23 cellular contexts compared by ENCODE assay signal in genomic region chr6:15322184-15322583, GRCh38.
A peak's percentile ranks its signal among the peaks of the same experiment; 100 is the strongest.
DNase-seq lines count a peak whose midpoint lies in the region; ATAC-seq and TF ChIP-seq lines count a peak whose summit lies in the region.
"Had no signal": no experiment of that assay in that cellular context is flagged by ENCODE, and none has a peak within 500 bp of the region (broad histone marks: within the 10 kb centered on the region; RNA-seq: fewer than 3 reads in every experiment).

No MANE protein-coding gene starts in this region.

- peak overlapping the region; percentile 86 for H3K27ac ChIP-seq in hepatocyte
- H3K27ac ChIP-seq: lower lobe of right lung, neutrophil, tibial artery had no signal

- CTCF ChIA-PET in activated B cell treated with CpG ODN at 0.5 μM for 24 hours (lab: Charles Lee): no interaction called here

- H3K9me3 Mint-ChIP-seq in activated CD4-positive, alpha-beta T cell treated with anti-CD3 and anti-CD28 coated beads, Interleukin-2, amount 10 ng/mL, durations not matched to agents 24 days and 14 days: no peaks in the 10 kb centered on the region
- no peaks in the 10 kb centered on the region for H3K9me3 Mint-ChIP-seq in activated B cell treated with CpG ODN at 0.5 μM for 24 hours
- H3K9me3 Mint-ChIP-seq: stimulated activated naive CD8-positive, alpha-beta T cell treated with anti-CD3 and anti-CD28 coated beads, Interleukin-15, Interleukin-2, amounts not matched to agents 100 ng/mL and 50 ng/mL, for 24 hours had no signal

- H3K36me3 Mint-ChIP-seq in activated CD4-positive, alpha-beta T cell treated with anti-CD3 and anti-CD28 coated beads, Interleukin-2, amount 10 ng/mL, durations not matched to agents 24 days and 14 days (ENCODE audit: low read depth): peaks cover 50% of the 10 kb centered on the region
- H3K36me3 Mint-ChIP-seq in activated B cell treated with CpG ODN at 0.5 μM for 24 hours (ENCODE audit: low read depth): peaks cover 10% of the 10 kb centered on the region

- TF ChIP-seq CTCF in activated B cell treated with CpG ODN at 0.5 μM for 24 hours (IDR thresholded peaks at IDR 0.05): no peak
- TF ChIP-seq CTCF in hepatocyte (IDR thresholded peaks at IDR 0.05; ENCODE audit: poor library complexity): no peak

- no peaks in the 10 kb centered on the region for H3K36me3 ChIP-seq in hepatocyte (replicated peaks; ENCODE audit: insufficient read depth, low read depth)
- H3K36me3 ChIP-seq: lower lobe of right lung, neutrophil, tibial artery had no signal

- no peak for ATAC-seq in activated B cell treated with CpG ODN at 0.5 μM for 24 hours (ENCODE audit: low read depth)
- ATAC-seq in GM21619 (IDR thresholded peaks at IDR 0.05; ENCODE audit: unreplicated experiment): no peak
- no peak for ATAC-seq in GM19467 (IDR thresholded peaks at IDR 0.05; ENCODE audit: unreplicated experiment)
- ATAC-seq: lower lobe of right lung had no signal

- peaks cover 95% of the 10 kb centered on the region for H3K79me2 ChIP-seq in hepatocyte

- H3K4me1 ChIP-seq in hepatocyte (ENCODE audit: insufficient read depth): peaks cover 18% of the 10 kb centered on the region

- no peak for DNase-seq in activated CD4-positive, alpha-beta T cell treated with anti-CD3 and anti-CD28 coated beads, Interleukin-2, amount 10 ng/mL, durations not matched to agents 24 days and 14 days
- no peak for DNase-seq in activated CD4-positive, alpha-beta T cell treated with anti-CD3 and anti-CD28 coated beads, Interleukin-2, amount 50 U/mL, for 4 hours
- DNase-seq in G401 (ENCODE audit: low spot score) (peak; percentile 28), activated B cell treated with CpG ODN at 0.5 μM for 24 hours (no peak), hepatocyte (ENCODE audit: low spot score) (no peak), NCI-H524 (lab: John Stamatoyannopoulos, UW) (no peak)
- DNase-seq: activated CD4-positive, alpha-beta T cell treated with anti-CD3 and anti-CD28 coated beads for 4 hours; activated CD8-positive, alpha-beta memory T cell treated with anti-CD3 and anti-CD28 coated beads, Interleukin-2, amount 50 U/mL, for 48 hours; DMS79 treated with DMSO at 0.1 percent for 48 hours; hypothalamus; KG1; lower lobe of right lung; NCI-H1694; NCI-H2171 treated with DMSO at 0.1 percent for 48 hours; NCI-H526 treated with DMSO at 0.1 percent for 48 hours; SHP77; tibial artery had no signal

- H3K4me3 Mint-ChIP-seq in activated CD4-positive, alpha-beta T cell treated with anti-CD3 and anti-CD28 coated beads, Interleukin-2, amount 10 ng/mL, durations not matched to agents 24 days and 14 days: no peak overlapping the region
- H3K4me3 Mint-ChIP-seq in activated B cell treated with CpG ODN at 0.5 μM for 24 hours: no peak overlapping the region
- H3K4me3 Mint-ChIP-seq: B cell; stimulated activated naive CD8-positive, alpha-beta T cell treated with anti-CD3 and anti-CD28 coated beads, Interleukin-15, Interleukin-2, amounts not matched to agents 100 ng/mL and 50 ng/mL, for 24 hours had no signal

- H3K4me2 ChIP-seq in hepatocyte: no peak overlapping the region

- in situ Hi-C loops in G401 (cut with HindIII; ENCODE audit: low sequenced_read_pairs): no loop called here

- H3K27me3 Mint-ChIP-seq in activated CD4-positive, alpha-beta T cell treated with anti-CD3 and anti-CD28 coated beads, Interleukin-2, amount 10 ng/mL, durations not matched to agents 24 days and 14 days: no peaks in the 10 kb centered on the region
- no peaks in the 10 kb centered on the region for H3K27me3 Mint-ChIP-seq in activated B cell treated with CpG ODN at 0.5 μM for 24 hours
- H3K27me3 Mint-ChIP-seq: B cell; stimulated activated naive CD8-positive, alpha-beta T cell treated with anti-CD3 and anti-CD28 coated beads, Interleukin-15, Interleukin-2, amounts not matched to agents 100 ng/mL and 50 ng/mL, for 24 hours had no signal

- H3K27me3 ChIP-seq in hepatocyte: no peaks in the 10 kb centered on the region
- H3K27me3 ChIP-seq: neutrophil, tibial artery had no signal

- POLR2A ChIA-PET in activated B cell treated with CpG ODN at 0.5 μM for 24 hours (lab: Charles Lee): interaction anchor here (0.6 to 1.2 kb wide), 5 partner anchors 9 to 91 kb away, joined by 3 to 5 read pairs (median 3); no protein-coding TSS in a partner anchor

- 95% methylated on average over 1 of the region's 1 CpG for WGBS in hepatocyte (ENCODE audit: low lambda C conversion rate, missing lambda C conversion rate)

- H3K9me3 ChIP-seq in hepatocyte (ENCODE audit: low read depth): no peaks in the 10 kb centered on the region
- H3K9me3 ChIP-seq: lower lobe of right lung, neutrophil, tibial artery had no signal

- intact Hi-C loops in activated CD4-positive, alpha-beta T cell treated with anti-CD3 and anti-CD28 coated beads, Interleukin-2, amount 10 ng/mL, durations not matched to agents 24 days and 14 days (cut with micrococcal nuclease): no loop called here
- intact Hi-C loops in activated B cell treated with CpG ODN at 0.5 μM for 24 hours (cut with micrococcal nuclease): loop anchor here (10.0 kb wide), 1 partner anchor 1507 kb away; the partner anchor contains the start of gene MCUR1

- H3K27ac Mint-ChIP-seq in activated CD4-positive, alpha-beta T cell treated with anti-CD3 and anti-CD28 coated beads, Interleukin-2, amount 10 ng/mL, durations not matched to agents 24 days and 14 days: peak overlapping the region; percentile 8
- peak overlapping the region; percentile 46 for H3K27ac Mint-ChIP-seq in activated B cell treated with CpG ODN at 0.5 μM for 24 hours
- H3K27ac Mint-ChIP-seq: B cell had no signal

- H3K4me3 ChIP-seq in hepatocyte: no peak overlapping the region
- H3K4me3 ChIP-seq: lower lobe of right lung, skin epidermis, tibial artery had no signal

- no peak overlapping the region for H2AFZ ChIP-seq in hepatocyte

- peaks cover 72% of the 10 kb centered on the region for H3K4me1 Mint-ChIP-seq in activated CD4-positive, alpha-beta T cell treated with anti-CD3 and anti-CD28 coated beads, Interleukin-2, amount 10 ng/mL, durations not matched to agents 24 days and 14 days
- H3K4me1 Mint-ChIP-seq in activated B cell treated with CpG ODN at 0.5 μM for 24 hours: peaks cover 94% of the 10 kb centered on the region

- H3K9me2 ChIP-seq in hepatocyte (replicated peaks; ENCODE audit: insufficient read depth): no peaks in the 10 kb centered on the region

- H4K20me1 ChIP-seq in hepatocyte (ENCODE audit: insufficient read depth, poor library complexity, severe bottlenecking): peaks cover 8% of the 10 kb centered on the region
